10 cellular contexts compared by ENCODE assay signal in genomic region chr5:77937015-77937908, GRCh38.
DNase-seq lines count a peak whose midpoint lies in the region; ATAC-seq and TF ChIP-seq lines count a peak whose summit lies in the region.
"Had no signal": no experiment of that assay in that cellular context is flagged by ENCODE, and none has a peak within 500 bp of the region (broad histone marks: within the 10 kb centered on the region; RNA-seq: fewer than 3 reads in every experiment).

No MANE protein-coding gene starts in this region.

- ATAC-seq in activated CD4-positive, alpha-beta T cell treated with anti-CD3 and anti-CD28 coated beads for 36 hours = no peak
- ATAC-seq in HG02759 (IDR thresholded peaks at IDR 0.05; ENCODE audit: unreplicated experiment) = peak; percentile 81

- intact Hi-C loops in activated CD4-positive, alpha-beta T cell treated with anti-CD3 and anti-CD28 coated beads for 36 hours (cut with DNase I, micrococcal nuclease) = loop anchor here in 1 of 2 experiments (5.0 kb wide), 1 partner anchor 55 kb away; no protein-coding TSS in a partner anchor
- intact Hi-C loops in A673 (cut with micrococcal nuclease; ENCODE audit: unreplicated experiment) = no loop called here

- peaks cover 22% of the 10 kb centered on the region for H3K4me1 Mint-ChIP-seq in activated CD4-positive, alpha-beta T cell treated with anti-CD3 and anti-CD28 coated beads for 36 hours

- 69% methylated on average over 6 of the region's 6 CpGs for WGBS in suprapubic skin

- peak overlapping the region; percentile 35 for H3K27ac ChIP-seq in neutrophil
- no peak overlapping the region for H3K27ac ChIP-seq in suprapubic skin
- H3K27ac ChIP-seq in A673 (ENCODE audit: low read depth, low read length, poor library complexity, severe bottlenecking) = no peak overlapping the region
- H3K27ac ChIP-seq: parathyroid adenoma had no signal

- peak overlapping the region; percentile 11 for H3K27ac Mint-ChIP-seq in activated CD4-positive, alpha-beta T cell treated with anti-CD3 and anti-CD28 coated beads for 36 hours

- no peak overlapping the region for H3K4me3 Mint-ChIP-seq in activated CD4-positive, alpha-beta T cell treated with anti-CD3 and anti-CD28 coated beads for 36 hours

- H3K36me3 Mint-ChIP-seq in activated CD4-positive, alpha-beta T cell treated with anti-CD3 and anti-CD28 coated beads for 36 hours (ENCODE audit: low read depth) = no peaks in the 10 kb centered on the region

- peaks cover 15 to 26% of the 10 kb centered on the region in 2 experiments for H3K4me1 ChIP-seq in neutrophil (ENCODE audit: control insufficient read depth in 1 of 2, insufficient read depth in 1 of 2, low read depth in 1 of 2, low read length in 1 of 2)
- H3K4me1 ChIP-seq in suprapubic skin = no peaks in the 10 kb centered on the region
- no peaks in the 10 kb centered on the region for H3K4me1 ChIP-seq in A673 (ENCODE audit: insufficient read depth, low read length, poor library complexity, severe bottlenecking)

- H3K9me3 ChIP-seq in neutrophil (no peaks in the 10 kb centered on the region), suprapubic skin (no peaks in the 10 kb centered on the region), A673 (ENCODE audit: low read depth, low read length, poor library complexity, severe bottlenecking) (no peaks in the 10 kb centered on the region)

- CTCF ChIA-PET in activated CD4-positive, alpha-beta T cell treated with anti-CD3 and anti-CD28 coated beads for 36 hours (lab: Charles Lee) = no interaction called here
- CTCF ChIA-PET in A673 (lab: Charles Lee) = no interaction called here

- H3K27me3 ChIP-seq in neutrophil (no peaks in the 10 kb centered on the region), suprapubic skin (peaks cover 8% of the 10 kb centered on the region), A673 (replicated peaks; ENCODE audit: insufficient read depth, low read depth, low read length, poor library complexity) (peaks cover 89% of the 10 kb centered on the region)

- peaks cover 1% of the 10 kb centered on the region for H3K9me3 Mint-ChIP-seq in activated CD4-positive, alpha-beta T cell treated with anti-CD3 and anti-CD28 coated beads for 36 hours (ENCODE audit: low read depth)

- no peak for TF ChIP-seq CTCF in neutrophil (IDR thresholded peaks at IDR 0.05)
- no peak for TF ChIP-seq CTCF in suprapubic skin (IDR thresholded peaks at IDR 0.05)
- TF ChIP-seq CTCF in A673 (conservative IDR thresholded peaks at IDR 0.05; ENCODE audit: low read depth, low read length) = no peak

- H3K36me3 ChIP-seq in neutrophil = no peaks in the 10 kb centered on the region
- H3K36me3 ChIP-seq in suprapubic skin = no peaks in the 10 kb centered on the region
- H3K36me3 ChIP-seq in A673 (ENCODE audit: insufficient read depth, low read length, poor library complexity, severe bottlenecking) = no peaks in the 10 kb centered on the region

- TF ChIP-seq POLR2A in suprapubic skin (IDR thresholded peaks at IDR 0.05) = no peak

- POLR2A ChIA-PET in activated CD4-positive, alpha-beta T cell treated with anti-CD3 and anti-CD28 coated beads for 36 hours (lab: Charles Lee) = no interaction called here
- POLR2A ChIA-PET in A673 (lab: Charles Lee; ENCODE audit: low non-redundant PET) = no interaction called here

- no peak for DNase-seq in activated CD4-positive, alpha-beta T cell treated with anti-CD3 and anti-CD28 coated beads for 36 hours
- DNase-seq in activated CD4-positive, alpha-beta T cell treated with anti-CD3 and anti-CD28 coated beads, Interleukin-2, amount 50 U/mL, for 1 hour = no peak
- DNase-seq in Kasumi-1 (lab: John Stamatoyannopoulos, UW) = peak; percentile 25 to 27
- DNase-seq in NCI-H446 (lab: John Stamatoyannopoulos, UW) = no peak
- no peak for DNase-seq in suprapubic skin (ENCODE audit: low spot score in 2 of 2)
- no peak for DNase-seq in A673 (ENCODE audit: low spot score)
- DNase-seq: caudate nucleus had no signal

- H3K27me3 Mint-ChIP-seq in activated CD4-positive, alpha-beta T cell treated with anti-CD3 and anti-CD28 coated beads for 36 hours = peaks cover 17% of the 10 kb centered on the region

- H3K4me3 ChIP-seq in neutrophil (ENCODE audit: low read depth in 1 of 2, low read length in 1 of 2) (no peak overlapping the region), suprapubic skin (no peak overlapping the region), A673 (ENCODE audit: low read depth, low read length, poor library complexity, severe bottlenecking) (no peak overlapping the region)

- BruUV-seq in A673 (replicated peaks; lab: Mats Ljungman, UMichigan) = no TSS peak

- TF ChIP-seq EP300 in suprapubic skin (IDR thresholded peaks at IDR 0.05) = no peak

Comparison
In these comparisons a context has a peak if more than half of its experiments do, and no peak if none do; other contexts are left out.
1. DNase-seq: peak in Kasumi-1 (2 of 2); none in activated CD4-positive, alpha-beta T cell treated with anti-CD3 and anti-CD28 coated beads for 36 hours (single experiment), activated CD4-positive, alpha-beta T cell treated with anti-CD3 and anti-CD28 coated beads, Interleukin-2, amount 50 U/mL, for 1 hour (single experiment), NCI-H446 (0 of 2), suprapubic skin (0 of 2) and A673 (single experiment).